Comparison of ENCODE assay signal across 8 cellular contexts in genomic region chr7:111138196-111138569, GRCh38. TPM values are rescaled to one million over a fixed set of nuclear protein-coding genes. Genes with fewer than 3 reads are reported as not detected.
DNase-seq lines count a peak whose midpoint lies in the region; ATAC-seq and TF ChIP-seq lines count a peak whose summit lies in the region.

No MANE protein-coding gene starts in this region.

- H3K36me3 Mint-ChIP-seq in activated naive CD8-positive, alpha-beta T cell treated with anti-CD3 and anti-CD28 coated beads for 36 hours, result peaks cover 12% of the 10 kb centered on the region

- no peak for TF ChIP-seq CTCF in heart left ventricle (IDR thresholded peaks at IDR 0.05)
- no peak for TF ChIP-seq CTCF in right atrium auricular region (IDR thresholded peaks at IDR 0.05)

- ATAC-seq in heart left ventricle (peak in 2 of 4 donors; percentile 39 to 49), HG03103 (IDR thresholded peaks at IDR 0.05; ENCODE audit: low read depth, unreplicated experiment) (peak; percentile 95), SK-N-SH treated with all-trans-retinoic acid at 6 μM for 48 hours (peak; percentile 87), left colon (peak; percentile 64)

- peak overlapping the region in 9 of 12 donors; percentile 3 to 78 (median 26) for H3K27ac ChIP-seq in heart left ventricle
- peak overlapping the region in 1 of 2 donors; percentile 31 for H3K27ac ChIP-seq in right atrium auricular region

- WGBS in heart left ventricle, 4 donors, result 44 to 46% (median 45%) methylated on average over 2 of the region's 2 CpGs

- H3K9me3 ChIP-seq in heart left ventricle (no peaks in the 10 kb centered on the region), right atrium auricular region (no peaks in the 10 kb centered on the region)

- H3K4me1 ChIP-seq in heart left ventricle (peaks cover 0 to 35% (median 12%) of the 10 kb centered on the region in 12 donors), right atrium auricular region (peaks cover 0 to 14% of the 10 kb centered on the region in 2 donors)

- H3K4me3 ChIP-seq in heart left ventricle (peak overlapping the region in 1 of 12 donors; percentile 4), right atrium auricular region (no peak overlapping the region)

- H3K4me1 Mint-ChIP-seq in activated naive CD8-positive, alpha-beta T cell treated with anti-CD3 and anti-CD28 coated beads for 36 hours, result peaks cover 34% of the 10 kb centered on the region

- DNase-seq in heart left ventricle, result peak in 4 of 5 donors; percentile 29 to 43 (median 38)
- DNase-seq in right atrium auricular region (ENCODE audit: low spot score), result no peak
- peak; percentile 70 for DNase-seq in activated naive CD8-positive, alpha-beta T cell treated with anti-CD3 and anti-CD28 coated beads for 36 hours
- DNase-seq in left colon, result peak in 1 of 2 donors; percentile 44
- DNase-seq in stimulated activated naive CD4-positive, alpha-beta T cell treated with Interleukin-2 at 50 U/mL for 16 hours (lab: John Stamatoyannopoulos, UW), result peak; percentile 53
- no peak for DNase-seq in NCI-H187 treated with DMSO at 0.1 percent for 48 hours (lab: John Stamatoyannopoulos, UW)

- H3K36me3 ChIP-seq in heart left ventricle (no peaks in the 10 kb centered on the region), right atrium auricular region (no peaks in the 10 kb centered on the region)

- H3K27ac Mint-ChIP-seq in activated naive CD8-positive, alpha-beta T cell treated with anti-CD3 and anti-CD28 coated beads for 36 hours, result peak overlapping the region; percentile 95

- H3K27me3 ChIP-seq in heart left ventricle (no peaks in the 10 kb centered on the region), right atrium auricular region (no peaks in the 10 kb centered on the region)

- peak overlapping the region; percentile 55 for H3K4me3 Mint-ChIP-seq in activated naive CD8-positive, alpha-beta T cell treated with anti-CD3 and anti-CD28 coated beads for 36 hours

- no peaks in the 10 kb centered on the region for H3K27me3 Mint-ChIP-seq in activated naive CD8-positive, alpha-beta T cell treated with anti-CD3 and anti-CD28 coated beads for 36 hours

- intact Hi-C loops in heart left ventricle (cut with DNase I) (no loop called here), left colon (cut with DNase I, micrococcal nuclease) (no loop called here)

- TF ChIP-seq POLR2A in heart left ventricle (IDR thresholded peaks at IDR 0.05), result no peak

- H3K9me3 Mint-ChIP-seq in activated naive CD8-positive, alpha-beta T cell treated with anti-CD3 and anti-CD28 coated beads for 36 hours, result no peaks in the 10 kb centered on the region

TF ChIP-seq in SK-N-SH treated with all-trans-retinoic acid at 6 μM for 48 hours, 23 proteins besides CTCF, POLR2A, EP300 and RAD21:
- TF ChIP-seq ARNTL (CRISPR knock-in tag; IDR thresholded peaks at IDR 0.05; ENCODE audit: borderline replicate concordance, low read depth) (no peak), ISL1 (CRISPR knock-in tag; IDR thresholded peaks at IDR 0.05) (peak; percentile 41; the same call in 1 of the 2 replicates), ZFP3 (CRISPR knock-in tag; IDR thresholded peaks at IDR 0.05) (no peak), ZNF8 (CRISPR knock-in tag; IDR thresholded peaks at IDR 0.05) (no peak), ZNF70 (CRISPR knock-in tag; IDR thresholded peaks at IDR 0.05) (0 out of 2 replicates have a peak, but pooled peaks have one; percentile 12), ZC3H10 (CRISPR knock-in tag; IDR thresholded peaks at IDR 0.05) (no peak)
TF ChIP-seq in SK-N-SH treated with all-trans-retinoic acid at 6 μM for 48 hours: peak in this region for 2.

RNA-seq across cellular contexts. Expression of gene LRRN3, which starts 47.3 kb away (rescaled TPM):
- 10 to 100 TPM in 1 of 9 donors, 1 to 10 TPM in 6, under 1 TPM in 2; 0.52 to 11.0 (median 2.3) TPM for total RNA-seq in heart left ventricle
- 1 to 10 TPM in 1 of 2 donors, under 1 TPM in 1; 0.89 to 2.4 TPM for polyA plus RNA-seq in heart left ventricle
- total RNA-seq in right atrium auricular region, result 10 to 100 TPM in 1 of 2 donors, 1 to 10 TPM in 1; 6.6 to 66.7 TPM
- 10 to 100 TPM; 89.3 to 93.6 TPM for total RNA-seq in activated naive CD8-positive, alpha-beta T cell treated with anti-CD3 and anti-CD28 coated beads for 36 hours
- total RNA-seq in left colon, result under 1 TPM; 0.09 to 0.20 TPM

Comparison
In these comparisons a context has a peak if more than half of its experiments do, and no peak if none do; other contexts are left out.
1. DNase-seq: peak in heart left ventricle (4 of 5), activated naive CD8-positive, alpha-beta T cell treated with anti-CD3 and anti-CD28 coated beads for 36 hours (single experiment) and stimulated activated naive CD4-positive, alpha-beta T cell treated with Interleukin-2 at 50 U/mL for 16 hours (single experiment); none in right atrium auricular region (single experiment) and NCI-H187 treated with DMSO at 0.1 percent for 48 hours (single experiment).